8 cellular contexts compared by ENCODE assay signal in genomic region chr1:220786337-220787068, GRCh38. TPM values are rescaled to one million over a fixed set of nuclear protein-coding genes. Genes with fewer than 3 reads are reported as not detected.
A peak's percentile ranks its signal among the peaks of the same experiment; 100 is the strongest.
DNase-seq lines count a peak whose midpoint lies in the region; ATAC-seq and TF ChIP-seq lines count a peak whose summit lies in the region.

TSS of gene MTARC1 (plus strand) at chr1:220786913. CDS start at chr1:220786945, 32 bp downstream.

- CTCF ChIA-PET in AG04449 (lab: Yijun Ruan, JAX) (interaction anchor here (0.9 to 9.1 kb wide), 8 partner anchors 9 to 649 kb away, joined by 3 to 85 read pairs (median 4); no protein-coding TSS in a partner anchor), MCF 10A (lab: Yijun Ruan, JAX) (interaction anchor here (0.7 to 13.4 kb wide), 13 partner anchors 10 to 599 kb away, joined by 3 to 177 read pairs (median 4); no protein-coding TSS in a partner anchor)

- no peaks in the 10 kb centered on the region for H3K27me3 Mint-ChIP-seq in MCF 10A (ENCODE audit: insufficient read depth, unreplicated experiment)

- H3K4me3 Mint-ChIP-seq in MCF 10A (ENCODE audit: unreplicated experiment), result peak within 1 kb of the TSS; percentile 61

- DNase-seq in AG04449 (ENCODE audit: low read depth, low spot score) (no peak), NCI-H460 (ENCODE audit: extremely low read depth, low read depth) (peak; percentile 54), MCF 10A (ENCODE audit: unreplicated experiment) (peak; percentile 76), iPS-NIHi7 (ENCODE audit: extremely low spot score) (peak; percentile 91), skeletal muscle cell (ENCODE audit: low read depth) (no peak)
- DNase-seq in activated effector memory CD4-positive, alpha-beta T cell treated with anti-CD3 and anti-CD28 coated beads, Interleukin-2, amount 50 U/mL, for 16 hours, result no peak

- POLR2A ChIA-PET in AG04449 (lab: Yijun Ruan, JAX) (no interaction called here), MCF 10A (lab: Yijun Ruan, JAX) (interaction anchor here (0.7 to 1.1 kb wide), 2 partner anchors 35 to 517 kb away, joined by 3 read pairs; no protein-coding TSS in a partner anchor)

- intact Hi-C loops in MCF 10A (cut with micrococcal nuclease), result no loop called here

- no peaks in the 10 kb centered on the region for H3K36me3 Mint-ChIP-seq in MCF 10A (ENCODE audit: insufficient read depth, unreplicated experiment)

- no TSS peak for BruUV-seq in MCF 10A (replicated peaks; lab: Mats Ljungman, UMichigan)

- H3K4me3 ChIP-seq in AG04449 (ENCODE audit: low read depth, low read length) (peak within 1 kb of the TSS; percentile 53), skeletal muscle cell (ENCODE audit: low read depth, low read length) (peak within 1 kb of the TSS; percentile 49)

- no peaks in the 10 kb centered on the region for H3K9me3 Mint-ChIP-seq in MCF 10A (ENCODE audit: unreplicated experiment)

- ATAC-seq in GM18519 (IDR thresholded peaks at IDR 0.05; ENCODE audit: low FRiP score, unreplicated experiment) (peak; percentile 74), HG03108 (IDR thresholded peaks at IDR 0.05; ENCODE audit: unreplicated experiment) (peak; percentile 72)

- peaks cover 17% of the 10 kb centered on the region for H3K4me1 Mint-ChIP-seq in MCF 10A (ENCODE audit: insufficient read depth, unreplicated experiment)

- H3K27ac Mint-ChIP-seq in MCF 10A (ENCODE audit: low read depth, unreplicated experiment), result no peak within 1 kb of the TSS

- TF ChIP-seq CTCF in AG04449 (IDR thresholded peaks at IDR 0.05; ENCODE audit: insufficient read depth, low read length, missing control alignments) (peak; percentile 6), MCF 10A (IDR thresholded peaks at IDR 0.05; ENCODE audit: unreplicated experiment) (peak; percentile 22)

RNA-seq across cellular contexts. Expression of gene MTARC1, which starts in this region (rescaled TPM):
- total RNA-seq in NCI-H460 (2014; rRNA removed; shearing (Covaris generic)), result 9.4 and 10.9 TPM in 2 replicates
- 15.0 and 16.8 TPM in 2 replicates for polyA plus RNA-seq in NCI-H460 (2014; cell fraction: nucleus; rRNA removed)
- total RNA-seq in MCF 10A (2022), result 0.96 and 1.5 TPM in 2 replicates

Comparison
In these comparisons a context has a peak if more than half of its experiments do, and no peak if none do; other contexts are left out.
1. DNase-seq: peak in NCI-H460 (single experiment), MCF 10A (single experiment) and iPS-NIHi7 (single experiment); none in AG04449 (single experiment), skeletal muscle cell (single experiment) and activated effector memory CD4-positive, alpha-beta T cell treated with anti-CD3 and anti-CD28 coated beads, Interleukin-2, amount 50 U/mL, for 16 hours (single experiment).